Comparison of ENCODE assay signal across 9 cellular contexts in genomic region chr10:87868277-87868676, GRCh38. TPM values are rescaled to one million over a fixed set of nuclear protein-coding genes. Genes with fewer than 3 reads are reported as not detected.
DNase-seq lines count a peak whose midpoint lies in the region; ATAC-seq, FAIRE-seq and TF ChIP-seq lines count a peak whose summit lies in the region.
"Had no signal": no experiment of that assay in that cellular context is flagged by ENCODE, and none has a peak within 500 bp of the region (broad histone marks: within the 10 kb centered on the region; RNA-seq: fewer than 3 reads in every experiment).

No MANE protein-coding gene starts in this region.

- H3K27ac ChIP-seq in kidney (ENCODE audit: low read depth in 2 of 2, low read length in 2 of 2): peak overlapping the region in 1 of 2 donors; percentile 2
- H3K27ac ChIP-seq in thymus (ENCODE audit: low read depth): no peak overlapping the region

- H3K36me3 ChIP-seq in kidney (ENCODE audit: control insufficient read depth in 1 of 2, insufficient read depth in 2 of 2, low read length in 2 of 2) (no peaks in the 10 kb centered on the region), thymus (ENCODE audit: control insufficient read depth, insufficient read depth) (no peaks in the 10 kb centered on the region)

- DNase-seq in activated CD4-positive, alpha-beta T cell treated with anti-CD3 and anti-CD28 coated beads, Interleukin-2, amount 10 ng/mL, durations not matched to agents 7 days and 5 days: no peak
- DNase-seq in activated CD4-positive, alpha-beta T cell treated with anti-CD3 and anti-CD28 coated beads for 1 hour: no peak
- DNase-seq in activated T-helper 2 cell treated with anti-CD3 and anti-CD28 coated beads, Interferon-gamma antibody, Interleukin-2, Interleukin-4, amounts not matched to agents 10 μg/mL and 5 μg/mL and 100 μg/mL, durations not matched to agents 14 hours and 24 hours and 36 hours (ENCODE audit: low spot score): no peak
- DNase-seq in kidney (no peak), posterior vena cava (ENCODE audit: low spot score) (no peak), urothelium cell line (ENCODE audit: low spot score) (no peak)
- DNase-seq: erythroblast had no signal

- FAIRE-seq in kidney (lab: Jason Lieb, UNC) (no peak), urothelium cell line (lab: Jason Lieb, UNC) (no peak)

- intact Hi-C loops in activated T-helper 2 cell treated with anti-CD3 and anti-CD28 coated beads, Interferon-gamma antibody, Interleukin-2, Interleukin-4, amounts not matched to agents 10 μg/mL and 5 μg/mL and 100 μg/mL, durations not matched to agents 14 hours and 24 hours and 36 hours (cut with micrococcal nuclease): no loop called here
- intact Hi-C loops in kidney (cut with DNase I): no loop called here
- intact Hi-C loops in posterior vena cava (cut with DNase I): loop anchor here in 1 of 2 donors (10.0 kb wide), 2 partner anchors 377 to 687 kb away; no protein-coding TSS in a partner anchor

- peaks cover 48% of the 10 kb centered on the region for H3K4me1 Mint-ChIP-seq in activated CD4-positive, alpha-beta T cell treated with anti-CD3 and anti-CD28 coated beads, Interleukin-2, amount 10 ng/mL, durations not matched to agents 7 days and 5 days
- peaks cover 40% of the 10 kb centered on the region for H3K4me1 Mint-ChIP-seq in activated T-helper 2 cell treated with anti-CD3 and anti-CD28 coated beads, Interferon-gamma antibody, Interleukin-2, Interleukin-4, amounts not matched to agents 10 μg/mL and 5 μg/mL and 100 μg/mL, durations not matched to agents 14 hours and 24 hours and 36 hours (ENCODE audit: low read depth)

- H3K9me3 ChIP-seq in kidney (ENCODE audit: control insufficient read depth in 1 of 2, low read length in 2 of 2): no peaks in the 10 kb centered on the region
- no peaks in the 10 kb centered on the region for H3K9me3 ChIP-seq in thymus (ENCODE audit: control insufficient read depth)

- H3K27me3 ChIP-seq in thymus (ENCODE audit: control insufficient read depth, insufficient read depth): no peaks in the 10 kb centered on the region

- no peaks in the 10 kb centered on the region for H3K9me3 Mint-ChIP-seq in activated CD4-positive, alpha-beta T cell treated with anti-CD3 and anti-CD28 coated beads, Interleukin-2, amount 10 ng/mL, durations not matched to agents 7 days and 5 days
- H3K9me3 Mint-ChIP-seq in activated T-helper 2 cell treated with anti-CD3 and anti-CD28 coated beads, Interferon-gamma antibody, Interleukin-2, Interleukin-4, amounts not matched to agents 10 μg/mL and 5 μg/mL and 100 μg/mL, durations not matched to agents 14 hours and 24 hours and 36 hours: no peaks in the 10 kb centered on the region

- POLR2A ChIA-PET in activated CD4-positive, alpha-beta T cell treated with anti-CD3 and anti-CD28 coated beads, Interleukin-2, amount 10 ng/mL, durations not matched to agents 7 days and 5 days (lab: Charles Lee): no interaction called here

- no peak for TF ChIP-seq CTCF in kidney (IDR thresholded peaks at IDR 0.05; ENCODE audit: borderline replicate concordance, extremely low read depth, insufficient read depth)

- H3K4me1 ChIP-seq in kidney (ENCODE audit: control insufficient read depth in 1 of 2, insufficient read depth in 1 of 2, low read depth in 1 of 2, low read length in 2 of 2) (peaks cover 0 to 3% of the 10 kb centered on the region in 2 donors), thymus (ENCODE audit: control insufficient read depth, insufficient read depth, low read length) (peaks cover 15% of the 10 kb centered on the region)

- H3K4me3 Mint-ChIP-seq in activated CD4-positive, alpha-beta T cell treated with anti-CD3 and anti-CD28 coated beads, Interleukin-2, amount 10 ng/mL, durations not matched to agents 7 days and 5 days: peak overlapping the region; percentile 60
- H3K4me3 Mint-ChIP-seq in activated T-helper 2 cell treated with anti-CD3 and anti-CD28 coated beads, Interferon-gamma antibody, Interleukin-2, Interleukin-4, amounts not matched to agents 10 μg/mL and 5 μg/mL and 100 μg/mL, durations not matched to agents 14 hours and 24 hours and 36 hours (ENCODE audit: low read depth): peak overlapping the region; percentile 41

- peak overlapping the region in 1 of 2 donors; percentile 53 for H3K9ac ChIP-seq in kidney (ENCODE audit: low read length in 2 of 2)

- ATAC-seq in HG03159 (IDR thresholded peaks at IDR 0.05; ENCODE audit: unreplicated experiment): no peak

- H3K27me3 Mint-ChIP-seq in activated CD4-positive, alpha-beta T cell treated with anti-CD3 and anti-CD28 coated beads, Interleukin-2, amount 10 ng/mL, durations not matched to agents 7 days and 5 days: no peaks in the 10 kb centered on the region
- no peaks in the 10 kb centered on the region for H3K27me3 Mint-ChIP-seq in activated T-helper 2 cell treated with anti-CD3 and anti-CD28 coated beads, Interferon-gamma antibody, Interleukin-2, Interleukin-4, amounts not matched to agents 10 μg/mL and 5 μg/mL and 100 μg/mL, durations not matched to agents 14 hours and 24 hours and 36 hours (ENCODE audit: low read depth)

- peak overlapping the region; percentile 60 to 99 for H3K4me3 ChIP-seq in kidney (ENCODE audit: low read length in 2 of 2)
- H3K4me3 ChIP-seq in thymus (ENCODE audit: low read length): peak overlapping the region; percentile 16

- H3K36me3 Mint-ChIP-seq in activated CD4-positive, alpha-beta T cell treated with anti-CD3 and anti-CD28 coated beads, Interleukin-2, amount 10 ng/mL, durations not matched to agents 7 days and 5 days (ENCODE audit: low read depth): peaks cover 59% of the 10 kb centered on the region
- peaks cover 59% of the 10 kb centered on the region for H3K36me3 Mint-ChIP-seq in activated T-helper 2 cell treated with anti-CD3 and anti-CD28 coated beads, Interferon-gamma antibody, Interleukin-2, Interleukin-4, amounts not matched to agents 10 μg/mL and 5 μg/mL and 100 μg/mL, durations not matched to agents 14 hours and 24 hours and 36 hours (ENCODE audit: low read depth)

- 3% methylated on average over 1 of the region's 1 CpG for WGBS in thymus

- CTCF ChIA-PET in activated CD4-positive, alpha-beta T cell treated with anti-CD3 and anti-CD28 coated beads, Interleukin-2, amount 10 ng/mL, durations not matched to agents 7 days and 5 days (lab: Charles Lee): interaction anchor here (0.6 to 1.0 kb wide), 2 partner anchors 16 to 51 kb away, joined by 3 to 4 read pairs; no protein-coding TSS in a partner anchor

- H3K27ac Mint-ChIP-seq in activated CD4-positive, alpha-beta T cell treated with anti-CD3 and anti-CD28 coated beads, Interleukin-2, amount 10 ng/mL, durations not matched to agents 7 days and 5 days: no peak overlapping the region
- H3K27ac Mint-ChIP-seq in activated T-helper 2 cell treated with anti-CD3 and anti-CD28 coated beads, Interferon-gamma antibody, Interleukin-2, Interleukin-4, amounts not matched to agents 10 μg/mL and 5 μg/mL and 100 μg/mL, durations not matched to agents 14 hours and 24 hours and 36 hours: no peak overlapping the region

RNA-seq across cellular contexts. Expression of gene PTEN, which starts 4.9 kb away (rescaled TPM):
- total RNA-seq in activated CD4-positive, alpha-beta T cell treated with anti-CD3 and anti-CD28 coated beads, Interleukin-2, amount 10 ng/mL, durations not matched to agents 7 days and 5 days: 10 to 100 TPM; 91.3 to 93.9 TPM
- 48.5 and 53.5 TPM in 2 replicates for total RNA-seq in activated T-helper 2 cell treated with anti-CD3 and anti-CD28 coated beads, Interferon-gamma antibody, Interleukin-2, Interleukin-4, amounts not matched to agents 10 μg/mL and 5 μg/mL and 100 μg/mL, durations not matched to agents 14 hours and 24 hours and 36 hours
- total RNA-seq in kidney (154 TPM), posterior vena cava (100 to 1,000 TPM in 1 of 2 donors, 10 to 100 TPM in 1; 92.2 to 144 TPM)
- polyA plus RNA-seq in kidney (ENCODE audit: insufficient read depth, low read depth, low replicate concordance) (22.3 TPM), thymus (70.9 TPM)

RNA-seq across cellular contexts. Expression of gene KLLN, which starts 4.9 kb away (rescaled TPM):
- total RNA-seq in activated CD4-positive, alpha-beta T cell treated with anti-CD3 and anti-CD28 coated beads, Interleukin-2, amount 10 ng/mL, durations not matched to agents 7 days and 5 days: 1 to 10 TPM; 1.1 to 1.3 TPM
- total RNA-seq in activated T-helper 2 cell treated with anti-CD3 and anti-CD28 coated beads, Interferon-gamma antibody, Interleukin-2, Interleukin-4, amounts not matched to agents 10 μg/mL and 5 μg/mL and 100 μg/mL, durations not matched to agents 14 hours and 24 hours and 36 hours: 0.55 and 0.64 TPM in 2 replicates
- total RNA-seq in kidney: 1.7 TPM
- 0.82 TPM for polyA plus RNA-seq in kidney (ENCODE audit: insufficient read depth, low read depth, low replicate concordance)
- polyA plus RNA-seq in thymus: 1.0 TPM
- total RNA-seq in posterior vena cava: under 1 TPM; 0.38 to 0.88 TPM

RNA-seq across cellular contexts. Expression of gene ATAD1, which starts 50.3 kb away (rescaled TPM):
- total RNA-seq in activated CD4-positive, alpha-beta T cell treated with anti-CD3 and anti-CD28 coated beads, Interleukin-2, amount 10 ng/mL, durations not matched to agents 7 days and 5 days: 10 to 100 TPM; 42.9 to 45.9 TPM
- total RNA-seq in activated T-helper 2 cell treated with anti-CD3 and anti-CD28 coated beads, Interferon-gamma antibody, Interleukin-2, Interleukin-4, amounts not matched to agents 10 μg/mL and 5 μg/mL and 100 μg/mL, durations not matched to agents 14 hours and 24 hours and 36 hours: 43.4 and 50.2 TPM in 2 replicates
- total RNA-seq in kidney: 57.3 TPM
- polyA plus RNA-seq in kidney (ENCODE audit: insufficient read depth, low read depth, low replicate concordance): 22.0 TPM
- 22.1 TPM for polyA plus RNA-seq in thymus
- 10 to 100 TPM; 45.3 to 47.3 TPM for total RNA-seq in posterior vena cava
